ENCODE assay signal across 3 cellular contexts in genomic region chr2:170674282-170674681, GRCh38. TPM values are rescaled to one million over a fixed set of nuclear protein-coding genes. Genes with fewer than 3 reads are reported as not detected.
"Had no signal": no experiment of that assay in that cellular context is flagged by ENCODE, and none has a peak within 500 bp of the region (broad histone marks: within the 10 kb centered on the region; RNA-seq: fewer than 3 reads in every experiment).

No MANE protein-coding gene starts in this region.

RNA-seq across cellular contexts. Expression of gene SP5, which starts 40.9 kb away (rescaled TPM):
- total RNA-seq: HT1080, IMR-90 had no signal
- polyA plus RNA-seq: IgD-negative memory B cell, IMR-90 had no signal
